ENCODE assay signal across 8 cellular contexts in the genomic region with DNA sequence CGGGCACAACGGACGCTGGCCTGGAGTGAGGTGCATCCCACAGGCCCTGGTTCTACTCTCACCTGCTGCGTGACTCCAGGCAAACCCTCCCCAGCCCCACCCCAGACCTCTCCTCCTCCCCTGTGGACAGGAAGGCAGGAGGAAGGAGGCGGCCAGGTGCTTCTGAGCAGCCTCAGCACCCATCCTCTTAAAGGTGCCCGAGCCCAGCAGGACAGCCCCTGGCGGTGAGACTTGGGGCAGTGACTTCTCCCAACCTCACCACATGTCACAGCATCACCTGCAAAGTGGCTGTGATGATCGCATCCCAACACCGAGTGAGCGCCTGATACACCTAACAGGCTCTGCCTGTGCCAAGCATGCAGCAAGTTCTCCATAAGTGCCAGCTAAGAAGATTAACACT.
"Had no signal": no experiment of that assay in that cellular context is flagged by ENCODE, and none has a peak within 500 bp of the region (broad histone marks: within the 10 kb centered on the region; RNA-seq: fewer than 3 reads in every experiment).

No MANE protein-coding gene starts in this region.

- H3K9me3 ChIP-seq: HAP-1 had no signal

- DNase-seq: GM23248, GOT3, H7, IMR-90, KG1 had no signal

- H3K4me3 ChIP-seq: GM23248, HAP-1, K562 had no signal

- H3K9ac ChIP-seq: GM23248 had no signal

- ATAC-seq: K562 had no signal

- H3K36me3 ChIP-seq: HAP-1 had no signal

- H3K4me1 ChIP-seq: HAP-1 had no signal

- H2AFZ ChIP-seq: GM23248 had no signal

- H3K27ac ChIP-seq: GM23248, HL-60 had no signal
